Comparison of ENCODE assay signal across 8 cellular contexts in the genomic region with DNA sequence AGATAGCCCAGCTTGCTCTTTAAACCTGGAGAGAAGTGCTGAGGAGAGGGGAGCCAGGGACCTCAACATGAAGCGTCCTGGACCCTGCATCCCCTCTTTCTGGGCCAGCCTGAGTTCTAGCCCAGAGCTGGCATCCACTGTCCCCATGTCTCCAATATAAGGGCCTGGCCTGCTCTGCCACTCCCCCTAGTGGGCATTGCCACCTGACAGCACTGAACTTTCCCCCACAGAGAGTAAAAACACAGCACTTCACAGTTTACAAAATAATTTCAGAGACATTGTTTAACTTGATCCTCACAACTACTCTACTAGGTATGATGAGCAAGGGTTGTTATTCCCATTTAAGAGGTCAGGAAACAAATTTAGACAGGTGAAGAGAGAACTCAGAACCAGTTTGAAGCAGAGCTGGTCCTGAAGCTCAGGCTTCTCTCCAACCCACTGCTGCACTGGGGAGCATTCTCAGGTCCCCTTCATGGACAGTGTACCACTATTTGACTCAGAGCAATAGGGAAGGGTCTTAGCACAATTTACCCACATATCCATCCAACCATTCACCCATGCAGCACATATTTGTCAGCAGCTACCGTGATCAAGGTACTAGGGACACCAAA.
A peak's percentile ranks its signal among the peaks of the same experiment; 100 is the strongest.
DNase-seq lines count a peak whose midpoint lies in the region; ATAC-seq and TF ChIP-seq lines count a peak whose summit lies in the region.

No MANE protein-coding gene starts in this region.

- TF ChIP-seq CTCF in BE2C (IDR thresholded peaks at IDR 0.05; ENCODE audit: low read depth, low read length) (peak; percentile 77), foreskin keratinocyte (conservative IDR thresholded peaks at IDR 0.05) (peak; percentile 50), psoas muscle (IDR thresholded peaks at IDR 0.05) (peak; percentile 47)

- no peaks in the 10 kb centered on the region for H3K9me3 ChIP-seq in BE2C
- no peaks in the 10 kb centered on the region for H3K9me3 ChIP-seq in SJCRH30 (replicated peaks)
- no peaks in the 10 kb centered on the region for H3K9me3 ChIP-seq in psoas muscle

- 60 to 65% (median 63%) methylated on average over 2 of the region's 2 CpGs for WGBS in psoas muscle, 3 donors

- H3K27ac ChIP-seq in SJCRH30 (no peak overlapping the region), foreskin keratinocyte (no peak overlapping the region), psoas muscle (no peak overlapping the region)

- intact Hi-C loops in psoas muscle (cut with DNase I), result no loop called here

- H3K4me3 ChIP-seq in BE2C (ENCODE audit: low read depth, low read length) (no peak overlapping the region; the same call in 1 of the 2 replicates), SJCRH30 (no peak overlapping the region), psoas muscle (no peak overlapping the region)

- DNase-seq in BE2C (peak; percentile 75), HPDE6-E6E7 (ENCODE audit: extremely low spot score) (peak; percentile 17), SJCRH30 (peak; percentile 29 to 52), foreskin keratinocyte (no peak), psoas muscle (peak; percentile 26 to 56)

- H3K36me3 ChIP-seq in BE2C, result no peaks in the 10 kb centered on the region
- no peaks in the 10 kb centered on the region for H3K36me3 ChIP-seq in SJCRH30
- H3K36me3 ChIP-seq in psoas muscle (ENCODE audit: insufficient read depth in 1 of 2, low read depth in 1 of 2), result no peaks in the 10 kb centered on the region

- H3K4me1 ChIP-seq in BE2C (peaks cover 47% of the 10 kb centered on the region), SJCRH30 (no peaks in the 10 kb centered on the region), foreskin keratinocyte (no peaks in the 10 kb centered on the region), psoas muscle (no peaks in the 10 kb centered on the region)

- H3K27me3 ChIP-seq in BE2C (no peaks in the 10 kb centered on the region), SJCRH30 (no peaks in the 10 kb centered on the region; the same call in 1 of the 2 replicates), foreskin keratinocyte (no peaks in the 10 kb centered on the region), psoas muscle (ENCODE audit: insufficient read depth in 3 of 3, low read length in 2 of 3) (peaks cover 0 to 9% (median 0%) of the 10 kb centered on the region in 3 donors)

- ATAC-seq in GM18502 (IDR thresholded peaks at IDR 0.05; ENCODE audit: poor library complexity, unreplicated experiment) (peak; percentile 75), foreskin keratinocyte (no peak), psoas muscle (no peak), GM21528 (IDR thresholded peaks at IDR 0.05; ENCODE audit: low FRiP score, unreplicated experiment) (no peak), HG03095 (IDR thresholded peaks at IDR 0.05; ENCODE audit: unreplicated experiment) (no peak)

Comparison
In these comparisons a context has a peak if more than half of its experiments do, and no peak if none do; other contexts are left out.
1. DNase-seq: peak in BE2C (single experiment), HPDE6-E6E7 (single experiment), SJCRH30 (2 of 2) and psoas muscle (2 of 2); none in foreskin keratinocyte (0 of 2).
2. Peak in every context shown above with its lines, with median percentiles within 50 percentile points of each other: CTCF ChIP-seq.